In genomic region chr7:101779267-101779666, GRCh38 we compare ENCODE assay signal across 21 cellular contexts. TPM values are rescaled to one million over a fixed set of nuclear protein-coding genes. Genes with fewer than 3 reads are reported as not detected.
DNase-seq lines count a peak whose midpoint lies in the region; ATAC-seq, FAIRE-seq and TF ChIP-seq lines count a peak whose summit lies in the region.
"Had no signal": no experiment of that assay in that cellular context is flagged by ENCODE, and none has a peak within 500 bp of the region (broad histone marks: within the 10 kb centered on the region; RNA-seq: fewer than 3 reads in every experiment).

No MANE protein-coding gene starts in this region.

- no TSS peak for BruUV-seq in HepG2 (replicated peaks; lab: Mats Ljungman, UMichigan)

- H3K36me3 ChIP-seq in HepG2 (replicated peaks in 1 of 2; ENCODE audit: control insufficient read depth in 1 of 2, insufficient read depth in 2 of 2, low read length in 2 of 2), result no peaks in the 10 kb centered on the region
- no peaks in the 10 kb centered on the region for H3K36me3 ChIP-seq in right lobe of liver
- H3K36me3 ChIP-seq in kidney (ENCODE audit: control insufficient read depth in 1 of 2, insufficient read depth in 2 of 2, low read length in 2 of 2), result no peaks in the 10 kb centered on the region

- POLR2A ChIA-PET in HepG2 (lab: Yijun Ruan, JAX) (no interaction called here), GM10248 (lab: Yijun Ruan, JAX) (interaction anchor here (0.7 kb wide), 1 partner anchor 159 kb away, joined by 6 read pairs; no protein-coding TSS in a partner anchor)

- H3K27me3 ChIP-seq in HepG2 (ENCODE audit: control insufficient read depth in 1 of 2, insufficient read depth in 2 of 2, low read length in 2 of 2), result peaks cover 6 to 20% of the 10 kb centered on the region in 2 experiments; a peak in 4 of 5 replicates
- no peaks in the 10 kb centered on the region for H3K27me3 ChIP-seq in right lobe of liver

- in situ Hi-C loops in HepG2 (cut with HindIII; ENCODE audit: extremely low pct_ligation_motif_present, low pct_unique_long_range_greater_than_20kb), result no loop called here

- no peak overlapping the region for H3K4me2 ChIP-seq in HepG2 (ENCODE audit: low read depth, low read length)
- H3K4me2 ChIP-seq: A549 had no signal

- FAIRE-seq in HepG2 (lab: Jason Lieb, UNC), result no peak
- FAIRE-seq in kidney (lab: Jason Lieb, UNC), result no peak
- FAIRE-seq: A549, D721Med, G401.6, GM12892, GM18507, H54 had no signal

- no peak overlapping the region for H3K27ac ChIP-seq in HepG2 (ENCODE audit: extremely low read length, insufficient read depth, low read length)
- H3K27ac ChIP-seq in right lobe of liver, result no peak overlapping the region
- H3K27ac ChIP-seq in kidney (ENCODE audit: low read depth in 2 of 2, low read length in 2 of 2), result no peak overlapping the region
- H3K27ac ChIP-seq: 22Rv1, A549, C4-2B, GM23248, HL-60 had no signal

- H3K9me3 ChIP-seq in HepG2 (ENCODE audit: low read length), result no peaks in the 10 kb centered on the region
- no peaks in the 10 kb centered on the region for H3K9me3 ChIP-seq in right lobe of liver
- no peaks in the 10 kb centered on the region for H3K9me3 ChIP-seq in kidney (ENCODE audit: control insufficient read depth in 1 of 2, low read length in 2 of 2)
- H3K9me3 ChIP-seq: A549, Caco-2 had no signal

- intact Hi-C loops in HepG2 (cut with micrococcal nuclease; ENCODE audit: unreplicated experiment) (no loop called here), right lobe of liver (cut with DNase I) (no loop called here), kidney (cut with DNase I) (no loop called here)

- TF ChIP-seq POLR2A in HepG2 (IDR thresholded peaks at IDR 0.05; ENCODE audit: insufficient read depth in 1 of 2, low read depth in 2 of 2, low read length in 2 of 2) (no peak), right lobe of liver (IDR thresholded peaks at IDR 0.05) (no peak)

- no peaks in the 10 kb centered on the region for H4K20me1 ChIP-seq in HepG2 (ENCODE audit: insufficient read depth, low read length)

- TF ChIP-seq CTCF in HepG2 (CRISPR knock-in tag; IDR thresholded peaks at IDR 0.05) (no peak), right lobe of liver (IDR thresholded peaks at IDR 0.05) (no peak), kidney (IDR thresholded peaks at IDR 0.05; ENCODE audit: borderline replicate concordance, extremely low read depth, insufficient read depth) (no peak), retinal pigment epithelial cell (conservative IDR thresholded peaks at IDR 0.05; ENCODE audit: low read depth, low read length) (no peak), GM10248 (IDR thresholded peaks at IDR 0.05; ENCODE audit: control extremely low read depth, extremely low read depth, low read depth, missing control alignments) (no peak)

- H3K4me1 ChIP-seq in HepG2 (ENCODE audit: insufficient read depth, low read length), result peaks cover 10% of the 10 kb centered on the region
- H3K4me1 ChIP-seq in right lobe of liver, result peaks cover 0 to 3% (median 0%) of the 10 kb centered on the region in 4 donors
- no peaks in the 10 kb centered on the region for H3K4me1 ChIP-seq in kidney (ENCODE audit: control insufficient read depth in 1 of 2, insufficient read depth in 1 of 2, low read depth in 1 of 2, low read length in 2 of 2)
- H3K4me1 ChIP-seq: A549 had no signal

- H3K79me2 ChIP-seq in HepG2 (ENCODE audit: insufficient read depth, low read length), result no peaks in the 10 kb centered on the region

- TF ChIP-seq RAD21 in HepG2 (CRISPR knock-in tag; IDR thresholded peaks at IDR 0.05), result no peak

- WGBS in HepG2 (ENCODE audit: low lambda C conversion rate), result 31% methylated on average over 3 of the region's 4 CpGs
- WGBS in right lobe of liver (ENCODE audit: insufficient coverage, low coverage, low lambda C conversion rate, missing lambda C conversion rate), result 83% methylated on average over 1 of the region's 4 CpGs

- CTCF ChIA-PET in HepG2 (lab: Yijun Ruan, JAX; ENCODE audit: low intra/inter-chr PET ratio, low total read pairs) (no interaction called here), GM10248 (lab: Yijun Ruan, JAX) (no interaction called here)

- TF ChIP-seq EP300 in HepG2 (IDR thresholded peaks at IDR 0.05; ENCODE audit: low read depth in 2 of 2, low read length in 2 of 2), result no peak
- no peak for TF ChIP-seq EP300 in HepG2 (CRISPR knock-in tag; IDR thresholded peaks at IDR 0.05; ENCODE audit: borderline replicate concordance)

- H2AFZ ChIP-seq in HepG2 (ENCODE audit: low read length), result no peak overlapping the region
- H2AFZ ChIP-seq: GM23248 had no signal

- no peak overlapping the region for H3K9ac ChIP-seq in HepG2 (ENCODE audit: insufficient read depth, low read depth, low read length)
- no peak overlapping the region for H3K9ac ChIP-seq in kidney (ENCODE audit: low read length in 2 of 2)
- H3K9ac ChIP-seq: GM23248 had no signal

- no peak for ATAC-seq in HepG2
- ATAC-seq in right lobe of liver, result no peak
- ATAC-seq: A549 had no signal

- no peak overlapping the region for H3K4me3 ChIP-seq in HepG2 (replicated peaks in 1 of 3; ENCODE audit: insufficient read depth in 1 of 3, low read depth in 2 of 3, low read length in 3 of 3)
- no peak overlapping the region for H3K4me3 ChIP-seq in right lobe of liver
- no peak overlapping the region for H3K4me3 ChIP-seq in kidney (ENCODE audit: low read length in 2 of 2)
- no peak overlapping the region for H3K4me3 ChIP-seq in retinal pigment epithelial cell (ENCODE audit: low read length)
- H3K4me3 ChIP-seq: A549, GM23248 had no signal

- DNase-seq in HepG2 (ENCODE audit: low spot score), result no peak
- no peak for DNase-seq in right lobe of liver
- peak; percentile 54 for DNase-seq in kidney
- DNase-seq in retinal pigment epithelial cell (ENCODE audit: low read depth), result peak; percentile 6
- no peak for DNase-seq in cerebellar nuclear complex (lab: John Stamatoyannopoulos, UW)
- DNase-seq in GM10248 (ENCODE audit: extremely low spot score), result no peak
- no peak for DNase-seq in activated CD8-positive, alpha-beta memory T cell treated with anti-CD3 and anti-CD28 coated beads for 24 hours
- DNase-seq: AML-193; Caco-2; CD4-positive, alpha-beta T cell; GM23248; HCEC 1CT had no signal

TF ChIP-seq in HepG2, 621 proteins besides CTCF, POLR2A, EP300 and RAD21:
- TF ChIP-seq SKI (IDR thresholded peaks at IDR 0.05; ENCODE audit: partially characterized antibody), result peak; percentile 13
- no peak for TF ChIP-seq CEBPG (CRISPR knock-in tag; IDR thresholded peaks at IDR 0.05)

RNA-seq across cellular contexts. Expression of gene CUX1, which starts 38.2 kb away (rescaled TPM):
- total RNA-seq in HepG2 (2016; rRNA removed; fragmentation: Illumina TruSeq; extraction: Trizol) (13.7 and 21.7 TPM in 2 replicates), right lobe of liver (10 to 100 TPM; 34.3 to 53.1 (median 40.6) TPM), kidney (126 TPM)
- total RNA-seq in HepG2 (2016; cell fraction: cytosol; rRNA removed; fragmentation: Illumina TruSeq; extraction: Trizol; ENCODE audit: low read depth), result 11.4 and 13.0 TPM in 2 replicates
- total RNA-seq in HepG2 (2016; cell fraction: insoluble cytoplasmic fraction; rRNA removed; fragmentation: Illumina TruSeq; extraction: Trizol), result 13.2 and 19.0 TPM in 2 replicates
- 12.9 and 17.8 TPM in 2 replicates for total RNA-seq in HepG2 (2016; cell fraction: membrane; rRNA removed; fragmentation: Illumina TruSeq; extraction: Trizol)
- total RNA-seq in HepG2 (2016; cell fraction: nucleus; rRNA removed; fragmentation: Illumina TruSeq; extraction: Trizol), result 34.3 and 34.4 TPM in 2 replicates
- polyA plus RNA-seq in HepG2 (2011; rRNA removed) (14.9 and 17.8 TPM in 2 replicates), kidney (ENCODE audit: insufficient read depth, low read depth, low replicate concordance) (71.4 TPM)
- 11.7 and 14.5 TPM in 2 replicates for polyA plus RNA-seq in HepG2 (2011; cell fraction: cytosol; rRNA removed)
- 19.5 and 20.4 TPM in 2 replicates for polyA plus RNA-seq in HepG2 (2011; cell fraction: nucleus; rRNA removed)
- 17.6 and 19.7 TPM in 2 replicates for polyA plus RNA-seq in HepG2 (2012)
- polyA plus RNA-seq in HepG2 (2016; cell fraction: cytosol; fragmentation: Illumina TruSeq; extraction: Trizol; ENCODE audit: low read depth), result 7.4 and 8.5 TPM in 2 replicates
- polyA plus RNA-seq in HepG2 (2016; cell fraction: insoluble cytoplasmic fraction; fragmentation: Illumina TruSeq; extraction: Trizol; ENCODE audit: low read depth), result 16.3 and 20.7 TPM in 2 replicates
- 17.8 and 18.3 TPM in 2 replicates for polyA plus RNA-seq in HepG2 (2016; cell fraction: membrane; fragmentation: Illumina TruSeq; extraction: Trizol; ENCODE audit: low read depth)
- polyA plus RNA-seq in HepG2 (2016; cell fraction: nucleus; fragmentation: Illumina TruSeq; extraction: Trizol; ENCODE audit: insufficient read depth, low read depth), result 20.0 and 22.4 TPM in 2 replicates
- polyA minus RNA-seq in HepG2 (2011; rRNA and poly(A)+ RNA removed; ENCODE audit: low replicate concordance), result 17.5 and 23.0 TPM in 2 replicates
- polyA minus RNA-seq in HepG2 (2011; cell fraction: cytosol; rRNA and poly(A)+ RNA removed), result 9.6 and 10.6 TPM in 2 replicates
- polyA minus RNA-seq in HepG2 (2011; cell fraction: nucleus; rRNA and poly(A)+ RNA removed), result 65.1 and 68.5 TPM in 2 replicates

Comparison
In these comparisons a context has a peak if more than half of its experiments do, and no peak if none do; other contexts are left out.
1. DNase-seq: peak in kidney (single experiment) and retinal pigment epithelial cell (single experiment); none in HepG2 (single experiment), right lobe of liver (0 of 3), cerebellar nuclear complex (0 of 2), GM10248 (single experiment) and activated CD8-positive, alpha-beta memory T cell treated with anti-CD3 and anti-CD28 coated beads for 24 hours (single experiment).